Comparison of ENCODE assay signal across 1 cellular context in the genomic region with DNA sequence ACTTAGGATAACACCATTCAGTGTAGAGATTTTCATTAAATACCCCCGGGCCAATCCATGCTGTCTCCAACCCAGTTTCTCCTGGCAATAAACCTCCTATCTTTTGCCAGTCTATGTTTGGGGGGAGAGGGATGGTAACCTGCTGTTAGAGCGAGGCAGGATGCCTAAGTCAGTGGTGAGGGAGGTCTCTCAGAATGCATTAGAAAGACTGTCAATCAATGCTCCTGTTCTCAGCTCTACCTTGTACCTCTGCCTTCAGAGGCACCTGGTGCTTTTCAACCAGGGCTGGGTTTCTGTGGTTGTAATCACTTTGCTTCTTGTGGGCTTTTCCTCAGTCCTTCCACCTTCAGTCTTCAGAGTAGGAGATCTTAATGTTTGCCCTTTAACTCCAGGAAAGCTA.
TF ChIP-seq lines count a peak whose summit lies in the region.

No MANE protein-coding gene starts in this region.

TF ChIP-seq in GM23338, 12 proteins besides CTCF, POLR2A, EP300 and RAD21 (continued from another document):
- TF ChIP-seq, protein P1, sequence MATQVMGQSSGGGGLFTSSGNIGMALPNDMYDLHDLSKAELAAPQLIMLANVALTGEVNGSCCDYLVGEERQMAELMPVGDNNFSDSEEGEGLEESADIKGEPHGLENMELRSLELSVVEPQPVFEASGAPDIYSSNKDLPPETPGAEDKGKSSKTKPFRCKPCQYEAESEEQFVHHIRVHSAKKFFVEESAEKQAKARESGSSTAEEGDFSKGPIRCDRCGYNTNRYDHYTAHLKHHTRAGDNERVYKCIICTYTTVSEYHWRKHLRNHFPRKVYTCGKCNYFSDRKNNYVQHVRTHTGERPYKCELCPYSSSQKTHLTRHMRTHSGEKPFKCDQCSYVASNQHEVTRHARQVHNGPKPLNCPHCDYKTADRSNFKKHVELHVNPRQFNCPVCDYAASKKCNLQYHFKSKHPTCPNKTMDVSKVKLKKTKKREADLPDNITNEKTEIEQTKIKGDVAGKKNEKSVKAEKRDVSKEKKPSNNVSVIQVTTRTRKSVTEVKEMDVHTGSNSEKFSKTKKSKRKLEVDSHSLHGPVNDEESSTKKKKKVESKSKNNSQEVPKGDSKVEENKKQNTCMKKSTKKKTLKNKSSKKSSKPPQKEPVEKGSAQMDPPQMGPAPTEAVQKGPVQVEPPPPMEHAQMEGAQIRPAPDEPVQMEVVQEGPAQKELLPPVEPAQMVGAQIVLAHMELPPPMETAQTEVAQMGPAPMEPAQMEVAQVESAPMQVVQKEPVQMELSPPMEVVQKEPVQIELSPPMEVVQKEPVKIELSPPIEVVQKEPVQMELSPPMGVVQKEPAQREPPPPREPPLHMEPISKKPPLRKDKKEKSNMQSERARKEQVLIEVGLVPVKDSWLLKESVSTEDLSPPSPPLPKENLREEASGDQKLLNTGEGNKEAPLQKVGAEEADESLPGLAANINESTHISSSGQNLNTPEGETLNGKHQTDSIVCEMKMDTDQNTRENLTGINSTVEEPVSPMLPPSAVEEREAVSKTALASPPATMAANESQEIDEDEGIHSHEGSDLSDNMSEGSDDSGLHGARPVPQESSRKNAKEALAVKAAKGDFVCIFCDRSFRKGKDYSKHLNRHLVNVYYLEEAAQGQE (IDR thresholded peaks at IDR 0.05; ENCODE audit: unreplicated experiment): no peak
- TF ChIP-seq STAT1 (IDR thresholded peaks at IDR 0.05; ENCODE audit: unreplicated experiment): no peak
- TF ChIP-seq, protein P2, sequence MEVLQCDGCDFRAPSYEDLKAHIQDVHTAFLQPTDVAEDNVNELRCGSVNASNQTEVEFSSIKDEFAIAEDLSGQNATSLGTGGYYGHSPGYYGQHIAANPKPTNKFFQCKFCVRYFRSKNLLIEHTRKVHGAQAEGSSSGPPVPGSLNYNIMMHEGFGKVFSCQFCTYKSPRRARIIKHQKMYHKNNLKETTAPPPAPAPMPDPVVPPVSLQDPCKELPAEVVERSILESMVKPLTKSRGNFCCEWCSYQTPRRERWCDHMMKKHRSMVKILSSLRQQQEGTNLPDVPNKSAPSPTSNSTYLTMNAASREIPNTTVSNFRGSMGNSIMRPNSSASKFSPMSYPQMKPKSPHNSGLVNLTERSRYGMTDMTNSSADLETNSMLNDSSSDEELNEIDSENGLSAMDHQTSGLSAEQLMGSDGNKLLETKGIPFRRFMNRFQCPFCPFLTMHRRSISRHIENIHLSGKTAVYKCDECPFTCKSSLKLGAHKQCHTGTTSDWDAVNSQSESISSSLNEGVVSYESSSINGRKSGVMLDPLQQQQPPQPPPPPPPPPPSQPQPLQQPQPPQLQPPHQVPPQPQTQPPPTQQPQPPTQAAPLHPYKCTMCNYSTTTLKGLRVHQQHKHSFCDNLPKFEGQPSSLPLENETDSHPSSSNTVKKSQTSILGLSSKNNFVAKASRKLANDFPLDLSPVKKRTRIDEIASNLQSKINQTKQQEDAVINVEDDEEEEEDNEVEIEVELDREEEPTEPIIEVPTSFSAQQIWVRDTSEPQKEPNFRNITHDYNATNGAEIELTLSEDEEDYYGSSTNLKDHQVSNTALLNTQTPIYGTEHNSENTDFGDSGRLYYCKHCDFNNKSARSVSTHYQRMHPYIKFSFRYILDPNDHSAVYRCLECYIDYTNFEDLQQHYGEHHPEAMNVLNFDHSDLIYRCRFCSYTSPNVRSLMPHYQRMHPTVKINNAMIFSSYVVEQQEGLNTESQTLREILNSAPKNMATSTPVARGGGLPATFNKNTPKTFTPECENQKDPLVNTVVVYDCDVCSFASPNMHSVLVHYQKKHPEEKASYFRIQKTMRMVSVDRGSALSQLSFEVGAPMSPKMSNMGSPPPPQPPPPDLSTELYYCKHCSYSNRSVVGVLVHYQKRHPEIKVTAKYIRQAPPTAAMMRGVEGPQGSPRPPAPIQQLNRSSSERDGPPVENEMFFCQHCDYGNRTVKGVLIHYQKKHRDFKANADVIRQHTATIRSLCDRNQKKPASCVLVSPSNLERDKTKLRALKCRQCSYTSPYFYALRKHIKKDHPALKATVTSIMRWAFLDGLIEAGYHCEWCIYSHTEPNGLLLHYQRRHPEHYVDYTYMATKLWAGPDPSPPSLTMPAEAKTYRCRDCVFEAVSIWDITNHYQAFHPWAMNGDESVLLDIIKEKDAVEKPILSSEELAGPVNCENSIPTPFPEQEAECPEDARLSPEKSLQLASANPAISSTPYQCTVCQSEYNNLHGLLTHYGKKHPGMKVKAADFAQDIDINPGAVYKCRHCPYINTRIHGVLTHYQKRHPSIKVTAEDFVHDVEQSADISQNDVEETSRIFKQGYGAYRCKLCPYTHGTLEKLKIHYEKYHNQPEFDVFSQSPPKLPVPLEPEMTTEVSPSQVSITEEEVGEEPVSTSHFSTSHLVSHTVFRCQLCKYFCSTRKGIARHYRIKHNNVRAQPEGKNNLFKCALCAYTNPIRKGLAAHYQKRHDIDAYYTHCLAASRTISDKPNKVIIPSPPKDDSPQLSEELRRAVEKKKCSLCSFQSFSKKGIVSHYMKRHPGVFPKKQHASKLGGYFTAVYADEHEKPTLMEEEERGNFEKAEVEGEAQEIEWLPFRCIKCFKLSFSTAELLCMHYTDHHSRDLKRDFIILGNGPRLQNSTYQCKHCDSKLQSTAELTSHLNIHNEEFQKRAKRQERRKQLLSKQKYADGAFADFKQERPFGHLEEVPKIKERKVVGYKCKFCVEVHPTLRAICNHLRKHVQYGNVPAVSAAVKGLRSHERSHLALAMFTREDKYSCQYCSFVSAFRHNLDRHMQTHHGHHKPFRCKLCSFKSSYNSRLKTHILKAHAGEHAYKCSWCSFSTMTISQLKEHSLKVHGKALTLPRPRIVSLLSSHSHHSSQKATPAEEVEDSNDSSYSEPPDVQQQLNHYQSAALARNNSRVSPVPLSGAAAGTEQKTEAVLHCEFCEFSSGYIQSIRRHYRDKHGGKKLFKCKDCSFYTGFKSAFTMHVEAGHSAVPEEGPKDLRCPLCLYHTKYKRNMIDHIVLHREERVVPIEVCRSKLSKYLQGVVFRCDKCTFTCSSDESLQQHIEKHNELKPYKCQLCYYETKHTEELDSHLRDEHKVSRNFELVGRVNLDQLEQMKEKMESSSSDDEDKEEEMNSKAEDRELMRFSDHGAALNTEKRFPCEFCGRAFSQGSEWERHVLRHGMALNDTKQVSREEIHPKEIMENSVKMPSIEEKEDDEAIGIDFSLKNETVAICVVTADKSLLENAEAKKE (CRISPR knock-in tag; IDR thresholded peaks at IDR 0.05): no peak
- TF ChIP-seq EZH2 (IDR thresholded peaks at IDR 0.05; ENCODE audit: low read depth, unreplicated experiment): no peak
- TF ChIP-seq JUNB (IDR thresholded peaks at IDR 0.05; ENCODE audit: unreplicated experiment): no peak
- TF ChIP-seq EZH2phosphoT487 (IDR thresholded peaks at IDR 0.05; ENCODE audit: unreplicated experiment): no peak
- TF ChIP-seq, protein P3, sequence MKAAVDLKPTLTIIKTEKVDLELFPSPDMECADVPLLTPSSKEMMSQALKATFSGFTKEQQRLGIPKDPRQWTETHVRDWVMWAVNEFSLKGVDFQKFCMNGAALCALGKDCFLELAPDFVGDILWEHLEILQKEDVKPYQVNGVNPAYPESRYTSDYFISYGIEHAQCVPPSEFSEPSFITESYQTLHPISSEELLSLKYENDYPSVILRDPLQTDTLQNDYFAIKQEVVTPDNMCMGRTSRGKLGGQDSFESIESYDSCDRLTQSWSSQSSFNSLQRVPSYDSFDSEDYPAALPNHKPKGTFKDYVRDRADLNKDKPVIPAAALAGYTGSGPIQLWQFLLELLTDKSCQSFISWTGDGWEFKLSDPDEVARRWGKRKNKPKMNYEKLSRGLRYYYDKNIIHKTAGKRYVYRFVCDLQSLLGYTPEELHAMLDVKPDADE (IDR thresholded peaks at IDR 0.05): no peak
- no peak for TF ChIP-seq ZNF331 (CRISPR knock-in tag; IDR thresholded peaks at IDR 0.05; ENCODE audit: low read depth)
- no peak for TF ChIP-seq ZNF114 (CRISPR knock-in tag; IDR thresholded peaks at IDR 0.05)
- TF ChIP-seq CREB1 (CRISPR knock-in tag; IDR thresholded peaks at IDR 0.05; ENCODE audit: low read depth): no peak
